ENCODE assay signal across 8 cellular contexts in the genomic region with DNA sequence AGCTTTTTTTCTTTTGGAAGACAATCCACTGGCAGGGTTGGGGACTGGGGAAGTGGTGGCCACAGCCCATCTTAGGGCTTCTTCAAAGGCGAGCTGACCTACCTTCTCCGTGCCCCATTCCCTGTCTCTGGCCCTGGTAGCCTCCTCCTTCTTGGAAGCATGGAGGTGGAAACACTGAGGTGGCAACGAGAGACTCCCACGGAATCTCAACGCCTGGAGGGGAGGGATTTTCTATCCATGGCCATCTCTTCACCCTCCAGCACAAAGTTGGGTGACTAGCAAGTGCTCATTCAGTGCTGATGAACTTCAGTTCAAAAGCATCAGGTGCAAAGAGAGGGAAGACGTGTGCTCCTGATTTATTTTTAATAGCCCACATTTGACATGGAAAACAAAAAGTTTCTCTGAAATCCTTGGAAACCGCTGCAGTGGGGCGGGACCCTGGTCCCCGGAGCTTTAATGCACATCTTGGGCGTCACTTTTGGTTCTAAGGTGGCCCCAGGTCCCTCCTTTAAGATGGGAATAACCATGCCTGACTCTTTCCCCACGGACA. TPM values are rescaled to one million over a fixed set of nuclear protein-coding genes. Genes with fewer than 3 reads are reported as not detected.
DNase-seq lines count a peak whose midpoint lies in the region; ATAC-seq and TF ChIP-seq lines count a peak whose summit lies in the region.

No MANE protein-coding gene starts in this region.

- H3K27ac ChIP-seq in lower lobe of right lung (peak overlapping the region; percentile 72), upper lobe of right lung (peak overlapping the region; percentile 53)

- intact Hi-C loops in lower lobe of right lung (cut with DNase I) (no loop called here), upper lobe of right lung (cut with DNase I) (loop anchor here (10.0 kb wide), 1 partner anchor 93 kb away; no protein-coding TSS in a partner anchor)

- DNase-seq in activated naive CD4-positive, alpha-beta T cell treated with anti-CD3 and anti-CD28 coated beads, Interleukin-2, amount 10 ng/mL, durations not matched to agents 7 days and 5 days, result no peak
- no peak for DNase-seq in activated naive CD4-positive, alpha-beta T cell treated with anti-CD3 and anti-CD28 coated beads, Interleukin-2, amount 50 U/mL, for 16 hours
- DNase-seq in astrocyte of the cerebellum (ENCODE audit: low read depth) (no peak), lower lobe of right lung (no peak), upper lobe of right lung (no peak), SHP77 treated with DMSO at 0.1 percent for 48 hours (lab: John Stamatoyannopoulos, UW) (no peak), GM20000 (ENCODE audit: low spot score) (no peak), NCI-H1694 (lab: John Stamatoyannopoulos, UW) (no peak)

- in situ Hi-C loops in astrocyte of the cerebellum (cut with HindIII; ENCODE audit: low sequenced_read_pairs), result no loop called here

- no peaks in the 10 kb centered on the region for H3K9me3 Mint-ChIP-seq in activated naive CD4-positive, alpha-beta T cell treated with anti-CD3 and anti-CD28 coated beads, Interleukin-2, amount 10 ng/mL, durations not matched to agents 7 days and 5 days

- ATAC-seq in lower lobe of right lung, result no peak
- ATAC-seq in upper lobe of right lung, result no peak

- peaks cover 69% of the 10 kb centered on the region for H3K27me3 Mint-ChIP-seq in activated naive CD4-positive, alpha-beta T cell treated with anti-CD3 and anti-CD28 coated beads, Interleukin-2, amount 10 ng/mL, durations not matched to agents 7 days and 5 days

- H3K36me3 ChIP-seq in lower lobe of right lung (no peaks in the 10 kb centered on the region), upper lobe of right lung (no peaks in the 10 kb centered on the region)

- H3K4me1 ChIP-seq in lower lobe of right lung, result peaks cover 11% of the 10 kb centered on the region
- peaks cover 10% of the 10 kb centered on the region for H3K4me1 ChIP-seq in upper lobe of right lung

- CTCF ChIA-PET in activated naive CD4-positive, alpha-beta T cell treated with anti-CD3 and anti-CD28 coated beads, Interleukin-2, amount 10 ng/mL, durations not matched to agents 7 days and 5 days (lab: Charles Lee), result interaction anchor here (1.5 kb wide), 1 partner anchor 94 kb away, joined by 4 read pairs; no protein-coding TSS in a partner anchor

- no peaks in the 10 kb centered on the region for H3K36me3 Mint-ChIP-seq in activated naive CD4-positive, alpha-beta T cell treated with anti-CD3 and anti-CD28 coated beads, Interleukin-2, amount 10 ng/mL, durations not matched to agents 7 days and 5 days

- TF ChIP-seq CTCF in astrocyte of the cerebellum (IDR thresholded peaks at IDR 0.05; ENCODE audit: low read depth, low read length, missing control alignments) (no peak), lower lobe of right lung (IDR thresholded peaks at IDR 0.05) (no peak), upper lobe of right lung (IDR thresholded peaks at IDR 0.05) (no peak), GM20000 (IDR thresholded peaks at IDR 0.05; ENCODE audit: extremely low read depth, missing control alignments) (no peak)

- no peak overlapping the region for H3K27ac Mint-ChIP-seq in activated naive CD4-positive, alpha-beta T cell treated with anti-CD3 and anti-CD28 coated beads, Interleukin-2, amount 10 ng/mL, durations not matched to agents 7 days and 5 days

- peaks cover 13% of the 10 kb centered on the region for H3K4me1 Mint-ChIP-seq in activated naive CD4-positive, alpha-beta T cell treated with anti-CD3 and anti-CD28 coated beads, Interleukin-2, amount 10 ng/mL, durations not matched to agents 7 days and 5 days

- peak overlapping the region; percentile 85 for H3K4me3 Mint-ChIP-seq in activated naive CD4-positive, alpha-beta T cell treated with anti-CD3 and anti-CD28 coated beads, Interleukin-2, amount 10 ng/mL, durations not matched to agents 7 days and 5 days

- H3K4me3 ChIP-seq in astrocyte of the cerebellum (ENCODE audit: low read depth, low read length), result peak overlapping the region; percentile 80
- H3K4me3 ChIP-seq in lower lobe of right lung, result peak overlapping the region; percentile 88
- peak overlapping the region; percentile 87 for H3K4me3 ChIP-seq in upper lobe of right lung

- H3K9me3 ChIP-seq in lower lobe of right lung, result no peaks in the 10 kb centered on the region
- H3K9me3 ChIP-seq in upper lobe of right lung, result no peaks in the 10 kb centered on the region

- H3K27me3 ChIP-seq in lower lobe of right lung (ENCODE audit: low read depth), result no peaks in the 10 kb centered on the region
- H3K27me3 ChIP-seq in upper lobe of right lung, result no peaks in the 10 kb centered on the region

RNA-seq across cellular contexts. Expression of a gene that starts 0.6 kb away (rescaled TPM):
- total RNA-seq in lower lobe of right lung, result 43.1 TPM
- total RNA-seq in upper lobe of right lung, result 37.1 TPM
